Comparison of ENCODE assay signal across 8 cellular contexts in the genomic region with DNA sequence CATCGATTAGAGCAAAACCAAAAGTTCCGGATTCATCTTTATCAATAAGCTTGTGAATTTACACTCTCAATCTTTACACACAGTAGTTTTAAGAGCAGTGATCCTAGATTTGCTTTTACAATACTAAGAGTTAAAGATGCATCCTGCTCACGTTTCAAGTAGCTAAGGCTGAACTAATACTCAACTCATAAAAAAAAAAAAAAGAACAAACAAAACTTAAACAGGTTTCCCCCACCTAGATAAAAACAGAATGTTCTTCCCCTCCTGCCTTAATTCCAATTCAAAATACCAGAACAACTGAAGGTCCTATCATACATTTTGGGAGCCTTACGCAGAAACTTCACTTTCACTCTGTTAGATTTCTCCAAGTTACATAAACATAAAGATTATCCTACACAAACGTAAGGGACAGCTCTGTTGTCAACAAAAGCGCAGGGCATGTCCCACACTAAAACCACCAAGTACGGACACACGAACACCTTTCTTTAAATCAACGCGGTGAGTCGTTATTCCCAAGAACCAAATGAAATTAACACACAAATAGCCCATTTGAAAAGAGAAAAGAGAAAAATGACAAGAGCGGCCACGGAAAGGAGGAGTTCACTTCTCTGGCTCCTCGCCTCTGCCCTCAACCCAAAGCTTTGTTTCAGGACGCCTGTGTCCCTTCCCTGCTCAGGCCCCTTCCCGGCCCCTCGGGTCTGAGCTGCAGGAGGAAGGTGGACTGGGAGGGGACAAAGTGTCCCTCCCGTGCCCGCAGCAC. TPM values are rescaled to one million over a fixed set of nuclear protein-coding genes. Genes with fewer than 3 reads are reported as not detected.
DNase-seq lines count a peak whose midpoint lies in the region; ATAC-seq and TF ChIP-seq lines count a peak whose summit lies in the region.

No MANE protein-coding gene starts in this region.

- H3K4me3 ChIP-seq in DOHH2 (ENCODE audit: low read length) (peak overlapping the region; percentile 89), body of pancreas (peak overlapping the region; percentile 67 to 93), lower leg skin (ENCODE audit: low read depth, poor library complexity, severe bottlenecking) (peak overlapping the region; percentile 99), tibial nerve (peak overlapping the region; percentile 39 to 94 (median 90))

- H3K9me3 ChIP-seq in DOHH2 (ENCODE audit: control insufficient read depth, insufficient read depth, low read length) (no peaks in the 10 kb centered on the region), body of pancreas (no peaks in the 10 kb centered on the region), tibial nerve (no peaks in the 10 kb centered on the region)

- intact Hi-C loops in body of pancreas (cut with DNase I) = no loop called here
- intact Hi-C loops in lower leg skin (cut with DNase I; ENCODE audit: low total_unique reads) = no loop called here

- DNase-seq in Kasumi-1 (lab: John Stamatoyannopoulos, UW) = peak; percentile 6 to 29
- peak in 1 of 4 donors; percentile 6 for DNase-seq in body of pancreas
- DNase-seq in lower leg skin (ENCODE audit: low spot score in 2 of 2) = no peak
- no peak for DNase-seq in tibial nerve (ENCODE audit: low spot score in 2 of 2)
- no peak for DNase-seq in NCI-H1694 treated with DMSO at 0.1 percent for 48 hours (lab: John Stamatoyannopoulos, UW)
- no peak for DNase-seq in NCI-H446 treated with DMSO at 0.1 percent for 48 hours (lab: John Stamatoyannopoulos, UW)

- H3K4me2 ChIP-seq in DOHH2 (ENCODE audit: low read length) = peak overlapping the region; percentile 74

- H3K27ac ChIP-seq in DOHH2 (ENCODE audit: low read depth, low read length) (peak overlapping the region; percentile 70), body of pancreas (peak overlapping the region; percentile 82 to 96 (median 92)), tibial nerve (peak overlapping the region; percentile 56 to 99 (median 96))

- H3K4me1 ChIP-seq in DOHH2 (ENCODE audit: control insufficient read depth, low read length) (peaks cover 58% of the 10 kb centered on the region), body of pancreas (peaks cover 31% of the 10 kb centered on the region), tibial nerve (peaks cover 0 to 51% (median 12%) of the 10 kb centered on the region in 4 donors)

- no peaks in the 10 kb centered on the region for H3K9me2 ChIP-seq in DOHH2 (replicated peaks; ENCODE audit: control insufficient read depth, low read length)

- TF ChIP-seq CTCF in DOHH2 (IDR thresholded peaks at IDR 0.05; ENCODE audit: low read depth, low read length, poor library complexity, severe bottlenecking) (no peak), body of pancreas (IDR thresholded peaks at IDR 0.05) (no peak), lower leg skin (IDR thresholded peaks at IDR 0.05) (no peak), tibial nerve (IDR thresholded peaks at IDR 0.05) (no peak)

- H3K36me3 ChIP-seq in DOHH2 (ENCODE audit: control insufficient read depth, low read length) (peaks cover 47% of the 10 kb centered on the region), body of pancreas (replicated peaks in 1 of 2; ENCODE audit: insufficient read depth in 1 of 2, low read depth in 2 of 2) (no peaks in the 10 kb centered on the region), tibial nerve (peaks cover 0 to 5% (median 0%) of the 10 kb centered on the region in 3 donors)

- 1% methylated on average over 14 to 19 of the region's 19 CpGs for WGBS in body of pancreas, 2 donors
- WGBS in lower leg skin, 2 donors = 1 to 2% methylated on average over 19 of the region's 19 CpGs
- WGBS in tibial nerve, 2 donors = 3% methylated on average over 19 of the region's 19 CpGs

- H3K27me3 ChIP-seq in DOHH2 (ENCODE audit: control insufficient read depth, low read length) (no peaks in the 10 kb centered on the region), body of pancreas (no peaks in the 10 kb centered on the region), tibial nerve (no peaks in the 10 kb centered on the region)

- no peak for ATAC-seq in body of pancreas
- no peak for ATAC-seq in HG02840 (IDR thresholded peaks at IDR 0.05; ENCODE audit: low FRiP score, unreplicated experiment)

- no peaks in the 10 kb centered on the region; the same call in 1 of the 2 replicates for H3F3A ChIP-seq in DOHH2 (ENCODE audit: control insufficient read depth, insufficient read depth)

- TF ChIP-seq POLR2A in body of pancreas (IDR thresholded peaks at IDR 0.05) (no peak), lower leg skin (IDR thresholded peaks at IDR 0.05) (no peak), tibial nerve (IDR thresholded peaks at IDR 0.05) (no peak)

- H4K20me1 ChIP-seq in DOHH2 (ENCODE audit: control insufficient read depth, insufficient read depth, low read depth, low read length) = no peaks in the 10 kb centered on the region

- H3K79me2 ChIP-seq in DOHH2 (ENCODE audit: control insufficient read depth, low read length) = peaks cover 65% of the 10 kb centered on the region

- no peak for TF ChIP-seq EP300 in tibial nerve (IDR thresholded peaks at IDR 0.05)

RNA-seq across cellular contexts. Expression of gene CBLB, which starts 0.9 kb away (rescaled TPM):
- total RNA-seq in body of pancreas = 10 to 100 TPM; 31.1 to 40.5 TPM
- 10 to 100 TPM; 17.0 to 33.8 (median 23.0) TPM for total RNA-seq in lower leg skin
- total RNA-seq in tibial nerve = 100 to 1,000 TPM; 154 to 177 (median 169) TPM

Comparison
In these comparisons a context has a peak if more than half of its experiments do, and no peak if none do; other contexts are left out.
1. DNase-seq: peak in Kasumi-1 (2 of 2); none in lower leg skin (0 of 2), tibial nerve (0 of 2), NCI-H1694 treated with DMSO at 0.1 percent for 48 hours (single experiment) and NCI-H446 treated with DMSO at 0.1 percent for 48 hours (single experiment).
2. Peak in every context shown above with its lines, with median percentiles within 50 percentile points of each other: H3K27ac ChIP-seq and H3K4me3 ChIP-seq.